ENCODE assay signal across 18 cellular contexts in the genomic region with DNA sequence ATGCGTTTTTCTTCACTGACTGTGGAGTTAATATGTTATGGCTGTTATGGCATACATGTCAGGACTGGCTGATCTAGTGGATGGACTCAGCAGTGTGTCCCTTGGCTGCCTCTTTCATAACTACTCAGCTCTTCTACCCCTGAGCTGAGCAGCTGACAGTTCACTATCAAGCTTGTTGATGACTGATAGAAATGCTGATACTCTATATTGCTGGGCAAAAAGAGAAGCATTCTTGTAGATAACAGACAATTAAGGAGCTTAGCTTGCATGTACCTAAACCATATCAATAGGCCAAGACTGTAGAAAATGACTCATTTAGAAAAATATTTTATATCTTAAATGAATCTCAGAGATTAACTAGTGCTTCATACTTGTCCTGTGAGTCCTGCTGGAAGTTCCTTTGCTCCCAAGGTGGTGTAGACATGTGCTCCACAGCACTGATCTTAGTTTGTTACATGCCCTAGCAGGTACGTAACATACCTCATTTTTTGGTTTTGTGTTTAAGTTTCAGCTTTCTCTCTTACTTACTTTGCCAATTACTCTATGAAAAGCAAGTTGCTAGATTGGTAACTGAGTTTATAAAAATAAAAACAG.
"Had no signal": no experiment of that assay in that cellular context is flagged by ENCODE, and none has a peak within 500 bp of the region (broad histone marks: within the 10 kb centered on the region; RNA-seq: fewer than 3 reads in every experiment).

No MANE protein-coding gene starts in this region.

- H3K27ac ChIP-seq: coronary artery, esophagus muscularis mucosa, thyroid gland, uterus had no signal

- H3K27me3 ChIP-seq: esophagus muscularis mucosa, thyroid gland, uterus had no signal

- ATAC-seq: activated CD8-positive, alpha-beta T cell treated with anti-CD3 and anti-CD28 coated beads for 36 hours had no signal

- H3K36me3 ChIP-seq: esophagus muscularis mucosa, thyroid gland, uterus had no signal

- DNase-seq: activated CD4-positive, alpha-beta T cell treated with anti-CD3 and anti-CD28 coated beads, Interleukin-2, amount 10 ng/mL, durations not matched to agents 24 days and 14 days; activated CD8-positive, alpha-beta T cell treated with anti-CD3 and anti-CD28 coated beads for 36 hours; activated naive CD4-positive, alpha-beta T cell treated with Interleukin-2 at 50 U/mL for 16 hours; activated naive CD8-positive, alpha-beta T cell treated with anti-CD3 and anti-CD28 coated beads, Interleukin-2, amount 10 ng/mL, durations not matched to agents 7 days and 5 days; activated T-cell treated with anti-CD3 and anti-CD28 coated beads, Interleukin-2, amount 50 U/mL, for 24 hours; amygdala; nephron progenitor cell; nucleus accumbens; posterior cingulate gyrus; retina; stimulated activated CD4-positive, alpha-beta T cell treated with anti-CD3 and anti-CD28 coated beads, Interleukin-12 subunit alpha, Interleukin-12 subunit beta, amount 100 ng/mL, for 4 hours; stimulated activated CD4-positive, alpha-beta T cell treated with anti-CD3 and anti-CD28 coated beads, Interleukin-1b, Interleukin-23, amount 100 ng/mL, for 48 hours; stimulated activated CD8-positive, alpha-beta memory T cell treated with anti-CD3 and anti-CD28 coated beads, Interleukin-4, amount 100 ng/mL, for 48 hours; stimulated activated naive CD4-positive, alpha-beta T cell treated with Interleukin-2 at 50 U/mL for 16 hours; thyroid gland; uterus had no signal

- H3K9me3 ChIP-seq: thyroid gland, uterus had no signal

- H3K4me3 ChIP-seq: coronary artery, esophagus muscularis mucosa, thyroid gland, uterus had no signal

- H3K4me1 ChIP-seq: esophagus muscularis mucosa, thyroid gland, uterus had no signal
